Comparison of ENCODE assay signal across 21 cellular contexts in genomic region chr19:19337120-19337519, GRCh38.
"Had no signal": no experiment of that assay in that cellular context is flagged by ENCODE, and none has a peak within 500 bp of the region (broad histone marks: within the 10 kb centered on the region; RNA-seq: fewer than 3 reads in every experiment).

No MANE protein-coding gene starts in this region.

- H3K4me3 Mint-ChIP-seq: central memory CD8-positive, alpha-beta T cell; naive thymus-derived CD8-positive, alpha-beta T cell; stimulated activated effector memory CD8-positive, alpha-beta T cell treated with anti-CD3 and anti-CD28 coated beads, Interleukin-12 subunit alpha, Interleukin-12 subunit beta, amount 100 ng/mL, for 72 hours; stimulated activated naive CD8-positive, alpha-beta T cell treated with anti-CD3 and anti-CD28 coated beads, Interleukin-15, Interleukin-2, amounts not matched to agents 100 ng/mL and 50 ng/mL, for 24 hours had no signal

- H3K36me3 ChIP-seq: ovary had no signal

- H3K9me3 Mint-ChIP-seq: central memory CD8-positive, alpha-beta T cell; naive thymus-derived CD8-positive, alpha-beta T cell; stimulated activated effector memory CD8-positive, alpha-beta T cell treated with anti-CD3 and anti-CD28 coated beads, Interleukin-12 subunit alpha, Interleukin-12 subunit beta, amount 100 ng/mL, for 72 hours; stimulated activated naive CD8-positive, alpha-beta T cell treated with anti-CD3 and anti-CD28 coated beads, Interleukin-15, Interleukin-2, amounts not matched to agents 100 ng/mL and 50 ng/mL, for 24 hours had no signal

- H3K27ac ChIP-seq: esophagus muscularis mucosa, foreskin keratinocyte, hepatocyte, ovary, right atrium auricular region, testis, tibial nerve had no signal

- DNase-seq: cortex of kidney; effector CD8-positive, alpha-beta T cell; left colon; left ventricle myocardium superior; mesendoderm; naive thymus-derived CD8-positive, alpha-beta T cell; ovary; stimulated activated CD4-positive, alpha-beta T cell treated with anti-CD3 and anti-CD28 coated beads, Interleukin-4, amount 100 ng/mL, for 1 hour; stimulated activated CD8-positive, alpha-beta memory T cell treated with anti-CD3 and anti-CD28 coated beads, Interleukin-4, amount 100 ng/mL, for 48 hours; testis had no signal

- H3K79me2 ChIP-seq: hepatocyte had no signal

- H3K27me3 ChIP-seq: dorsolateral prefrontal cortex, esophagus muscularis mucosa, foreskin keratinocyte, hepatocyte, ovary, right atrium auricular region, testis, tibial nerve had no signal

- H2AFZ ChIP-seq: hepatocyte had no signal

- FAIRE-seq: endometrium had no signal

- H3K4me2 ChIP-seq: hepatocyte had no signal

- H3K4me1 ChIP-seq: right atrium auricular region, testis, tibial nerve had no signal

- H3K27me3 Mint-ChIP-seq: central memory CD8-positive, alpha-beta T cell; naive thymus-derived CD8-positive, alpha-beta T cell; stimulated activated naive CD8-positive, alpha-beta T cell treated with anti-CD3 and anti-CD28 coated beads, Interleukin-15, Interleukin-2, amounts not matched to agents 100 ng/mL and 50 ng/mL, for 24 hours had no signal

- H3K9me3 ChIP-seq: esophagus muscularis mucosa, ovary, right atrium auricular region, testis, tibial nerve had no signal

- ATAC-seq: foreskin keratinocyte; left colon; left ventricle myocardium superior; naive thymus-derived CD8-positive, alpha-beta T cell; stimulated activated effector memory CD8-positive, alpha-beta T cell treated with anti-CD3 and anti-CD28 coated beads, Interleukin-12 subunit alpha, Interleukin-12 subunit beta, amount 100 ng/mL, for 72 hours had no signal

- H3K4me3 ChIP-seq: dorsolateral prefrontal cortex, esophagus muscularis mucosa, hepatocyte, lung, ovary, right atrium auricular region, testis, tibial nerve had no signal
